Comparison of ENCODE assay signal across 8 cellular contexts in genomic region chr16:58464047-58464915, GRCh38. TPM values are rescaled to one million over a fixed set of nuclear protein-coding genes. Genes with fewer than 3 reads are reported as not detected.
A peak's percentile ranks its signal among the peaks of the same experiment; 100 is the strongest.
DNase-seq lines count a peak whose midpoint lies in the region; ATAC-seq, FAIRE-seq and TF ChIP-seq lines count a peak whose summit lies in the region.

No MANE protein-coding gene starts in this region.

- no peak for TF ChIP-seq CTCF in GM12878 (IDR thresholded peaks at IDR 0.05 in 2 of 3, conservative IDR thresholded peaks at IDR 0.05 in 1 of 3; ENCODE audit: control insufficient read depth in 2 of 3, extremely low read depth in 1 of 3, insufficient read depth in 1 of 3, low read depth in 3 of 3, low read length in 3 of 3)

- no peaks in the 10 kb centered on the region for H3K36me3 ChIP-seq in GM12878 (ENCODE audit: control insufficient read depth in 2 of 2, insufficient read depth in 2 of 2, low read length in 1 of 2)
- no peaks in the 10 kb centered on the region for H3K36me3 ChIP-seq in thymus (ENCODE audit: control insufficient read depth, insufficient read depth)

- WGBS in GM12878 (ENCODE audit: insufficient coverage, insufficient replicate concordance, low lambda C conversion rate, missing lambda C conversion rate): 12% methylated on average over 55 of the region's 86 CpGs
- WGBS in thymus: 3% methylated on average over 86 of the region's 86 CpGs

- ATAC-seq in GM12878 (peak; percentile 46), GM18517 (IDR thresholded peaks at IDR 0.05; ENCODE audit: unreplicated experiment) (no peak), HG03442 (IDR thresholded peaks at IDR 0.05; ENCODE audit: unreplicated experiment) (no peak)

- no peaks in the 10 kb centered on the region for H4K20me1 ChIP-seq in GM12878 (ENCODE audit: control insufficient read depth, insufficient read depth)

- no peak overlapping the region for H2AFZ ChIP-seq in GM12878 (ENCODE audit: control insufficient read depth, low read depth, low read length)

- intact Hi-C loops in GM12878 (cut with micrococcal nuclease; ENCODE audit: unreplicated experiment): no loop called here

- H3K9me3 ChIP-seq in GM12878 (replicated peaks; ENCODE audit: control insufficient read depth, insufficient read depth, low read length) (no peaks in the 10 kb centered on the region), thymus (ENCODE audit: control insufficient read depth) (no peaks in the 10 kb centered on the region)

- H3K79me2 ChIP-seq in GM12878 (ENCODE audit: control insufficient read depth, insufficient read depth, low read length): no peaks in the 10 kb centered on the region

- no peak for FAIRE-seq in GM12878 (lab: Jason Lieb, UNC)

- H3K4me3 ChIP-seq in GM12878: no peak overlapping the region
- peak overlapping the region; percentile 43 for H3K4me3 ChIP-seq in thymus (ENCODE audit: low read length)

- SMC1A ChIA-PET in GM12878 (lab: Charles Lee; ENCODE audit: uncharacterized antibody, unreplicated experiment): interaction anchor here (0.6 kb wide), 1 partner anchor 127 kb away, joined by 3 read pairs; no protein-coding TSS in a partner anchor

- in situ Hi-C loops in GM12878 (cut with MboI): no loop called here

- POLR2A ChIA-PET in GM12878 (lab: Charles Lee): no interaction called here

- H3K4me1 ChIP-seq in GM12878 (ENCODE audit: control insufficient read depth, insufficient read depth, low read length) (no peaks in the 10 kb centered on the region), thymus (ENCODE audit: control insufficient read depth, insufficient read depth, low read length) (no peaks in the 10 kb centered on the region)

- H3K27me3 ChIP-seq in GM12878 (replicated peaks in 1 of 2; ENCODE audit: control insufficient read depth in 2 of 2, insufficient read depth in 2 of 2, low read length in 1 of 2): peaks cover 8 to 10% of the 10 kb centered on the region in 2 experiments; a peak in 3 of 4 replicates
- peaks cover 56% of the 10 kb centered on the region for H3K27me3 ChIP-seq in thymus (ENCODE audit: control insufficient read depth, insufficient read depth)

- no peak for TF ChIP-seq RAD21 in GM12878 (IDR thresholded peaks at IDR 0.05; ENCODE audit: insufficient read depth, low read depth, low read length)

- BruUV-seq in GM12878 (replicated peaks; lab: Mats Ljungman, UMichigan): no TSS peak

- RAD21 ChIA-PET in GM12878 (lab: Charles Lee; ENCODE audit: unreplicated experiment): no interaction called here

- H3K4me2 ChIP-seq in GM12878 (ENCODE audit: control insufficient read depth, insufficient read depth): peak overlapping the region; percentile 54; the same call in 1 of the 2 replicates

- TF ChIP-seq EP300 in GM12878 (IDR thresholded peaks at IDR 0.05; ENCODE audit: borderline replicate concordance in 1 of 2, control insufficient read depth in 1 of 2, low read depth in 2 of 2, low read length in 2 of 2): no peak

- no peak for TF ChIP-seq POLR2A in GM12878 (IDR thresholded peaks at IDR 0.05; ENCODE audit: low read depth, low read length)

- H3K27ac ChIP-seq in GM12878 (ENCODE audit: control insufficient read depth, insufficient read depth) (no peak overlapping the region), thymus (ENCODE audit: low read depth) (no peak overlapping the region)

- CTCF ChIA-PET in GM12878 (lab: Yijun Ruan, JAX): no interaction called here

- peak; percentile 10 for DNase-seq in stimulated activated CD4-positive, alpha-beta T cell treated with anti-CD3 and anti-CD28 coated beads, Interleukin-12 subunit alpha, Interleukin-12 subunit beta, amount 100 ng/mL, for 4 hours
- DNase-seq in stimulated activated CD4-positive, alpha-beta T cell treated with anti-CD3 and anti-CD28 coated beads, Interleukin-1b, Interleukin-23, amount 100 ng/mL, for 48 hours: no peak
- DNase-seq in GM12878 (ENCODE audit: low read depth, low spot score): no peak
- DNase-seq in kidney tubule cell (ENCODE audit: low spot score): peak; percentile 34
- DNase-seq in OCI-M2 (lab: John Stamatoyannopoulos, UW; ENCODE audit: unreplicated experiment): no peak

- H3K9ac ChIP-seq in GM12878 (ENCODE audit: control insufficient read depth, insufficient read depth, low read length): no peak overlapping the region

TF ChIP-seq in GM12878, 131 proteins besides CTCF, POLR2A, EP300 and RAD21:
- no peak for TF ChIP-seq PAX5 (IDR thresholded peaks at IDR 0.05; ENCODE audit: borderline replicate concordance, low read depth, low read length)
- peak; percentile 100 for TF ChIP-seq SUZ12 (IDR thresholded peaks at IDR 0.05; ENCODE audit: unreplicated experiment)

RNA-seq across cellular contexts. Expression of gene NDRG4, which starts 35.7 kb away (rescaled TPM):
- total RNA-seq in GM12878 (2013; cell fraction: nucleolus; rRNA removed): 2.8 and 3.0 TPM in 2 replicates
- 3.3 and 3.8 TPM in 2 replicates for total RNA-seq in GM12878 (2014; rRNA removed)
- total RNA-seq in GM12878 (2014; rRNA removed; fragmentation: Illumina TruSeq; extraction: Trizol): 1.2 and 2.5 TPM in 2 replicates
- 1.9 and 2.5 TPM in 2 replicates for total RNA-seq in GM12878 (2021)
- polyA plus RNA-seq in GM12878 (2011; ENCODE audit: low read depth): 2.5 TPM
- 1.7 and 2.1 TPM in 2 replicates for polyA plus RNA-seq in GM12878 (2011; rRNA removed)
- polyA plus RNA-seq in GM12878 (2011; cell fraction: cytosol; rRNA removed): 3.8 and 5.0 TPM in 2 replicates
- 16.1 and 17.8 TPM in 2 replicates for polyA plus RNA-seq in GM12878 (2011; cell fraction: nucleus; rRNA removed)
- polyA plus RNA-seq in GM12878 (2012): 1.8 and 3.0 TPM in 2 replicates
- polyA plus RNA-seq in GM12878 (2014; fragmentation: Illumina TruSeq; extraction: Trizol): 1.4 and 2.7 TPM in 2 replicates
- under 1 TPM; 0.33 to 0.39 TPM for polyA plus RNA-seq in GM12878 (2014; fragmentation: Nextera tagmentation; extraction: Ambion mirVana)
- polyA plus RNA-seq in GM12878 (2014; rRNA removed): 3.1 and 3.3 TPM in 2 replicates
- polyA plus RNA-seq in GM12878 (2016; fragmentation: Nextera tagmentation; extraction: Ambion mirVana): 1 to 10 TPM; 2.0 to 2.6 TPM
- 2.4 and 5.2 TPM in 2 replicates for polyA minus RNA-seq in GM12878 (2011; rRNA and poly(A)+ RNA removed)
- 0.94 and 1.0 TPM in 2 replicates for polyA minus RNA-seq in GM12878 (2011; cell fraction: cytosol; rRNA and poly(A)+ RNA removed)
- polyA minus RNA-seq in GM12878 (2011; cell fraction: nucleus; rRNA and poly(A)+ RNA removed): 6.0 and 10.3 TPM in 2 replicates
- 15.7 TPM for polyA plus RNA-seq in thymus

RNA-seq across cellular contexts. Expression of gene SETD6, which starts 51.0 kb away (rescaled TPM):
- 41.1 and 41.2 TPM in 2 replicates for total RNA-seq in GM12878 (2013; cell fraction: nucleolus; rRNA removed)
- 18.3 and 18.7 TPM in 2 replicates for total RNA-seq in GM12878 (2014; rRNA removed)
- 11.2 and 11.7 TPM in 2 replicates for total RNA-seq in GM12878 (2014; rRNA removed; fragmentation: Illumina TruSeq; extraction: Trizol)
- total RNA-seq in GM12878 (2021): 13.2 and 18.5 TPM in 2 replicates
- 7.2 TPM for polyA plus RNA-seq in GM12878 (2011; ENCODE audit: low read depth)
- 13.8 and 15.4 TPM in 2 replicates for polyA plus RNA-seq in GM12878 (2011; rRNA removed)
- polyA plus RNA-seq in GM12878 (2011; cell fraction: cytosol; rRNA removed): 7.0 and 11.2 TPM in 2 replicates
- polyA plus RNA-seq in GM12878 (2011; cell fraction: nucleus; rRNA removed): 42.8 and 58.2 TPM in 2 replicates
- polyA plus RNA-seq in GM12878 (2012): 12.9 and 13.5 TPM in 2 replicates
- polyA plus RNA-seq in GM12878 (2014; fragmentation: Illumina TruSeq; extraction: Trizol): 12.8 and 15.7 TPM in 2 replicates
- polyA plus RNA-seq in GM12878 (2014; fragmentation: Nextera tagmentation; extraction: Ambion mirVana): 10 to 100 TPM in 1 of 2 experiments, 1 to 10 TPM in 1; 8.2 to 13.4 TPM
- polyA plus RNA-seq in GM12878 (2014; rRNA removed): 23.7 and 23.8 TPM in 2 replicates
- 10 to 100 TPM; 19.5 to 22.5 TPM for polyA plus RNA-seq in GM12878 (2016; fragmentation: Nextera tagmentation; extraction: Ambion mirVana)
- 8.0 and 9.8 TPM in 2 replicates for polyA minus RNA-seq in GM12878 (2011; rRNA and poly(A)+ RNA removed)
- 3.6 and 3.7 TPM in 2 replicates for polyA minus RNA-seq in GM12878 (2011; cell fraction: cytosol; rRNA and poly(A)+ RNA removed)
- 15.0 and 24.0 TPM in 2 replicates for polyA minus RNA-seq in GM12878 (2011; cell fraction: nucleus; rRNA and poly(A)+ RNA removed)
- 14.5 TPM for polyA plus RNA-seq in thymus

Comparison
In these comparisons a context has a peak if more than half of its experiments do, and no peak if none do; other contexts are left out.
1. DNase-seq: peak in stimulated activated CD4-positive, alpha-beta T cell treated with anti-CD3 and anti-CD28 coated beads, Interleukin-12 subunit alpha, Interleukin-12 subunit beta, amount 100 ng/mL, for 4 hours (single experiment) and kidney tubule cell (single experiment); none in stimulated activated CD4-positive, alpha-beta T cell treated with anti-CD3 and anti-CD28 coated beads, Interleukin-1b, Interleukin-23, amount 100 ng/mL, for 48 hours (single experiment), GM12878 (single experiment) and OCI-M2 (single experiment).